In genomic region chr20:62220666-62221568, GRCh38 we compare ENCODE assay signal across 14 cellular contexts. TPM values are rescaled to one million over a fixed set of nuclear protein-coding genes. Genes with fewer than 3 reads are reported as not detected.
A peak's percentile ranks its signal among the peaks of the same experiment; 100 is the strongest.
DNase-seq lines count a peak whose midpoint lies in the region; ATAC-seq lines count a peak whose summit lies in the region.
"Had no signal": no experiment of that assay in that cellular context is flagged by ENCODE, and none has a peak within 500 bp of the region (broad histone marks: within the 10 kb centered on the region; RNA-seq: fewer than 3 reads in every experiment).

No MANE protein-coding gene starts in this region.

- peaks cover 6% of the 10 kb centered on the region for H3K4me1 Mint-ChIP-seq in stimulated activated effector memory CD8-positive, alpha-beta T cell treated with anti-CD3 and anti-CD28 coated beads, Interleukin-12 subunit alpha, Interleukin-12 subunit beta, amount 100 ng/mL, for 72 hours

- H3K27ac ChIP-seq in angular gyrus (ENCODE audit: low read depth, low read length) (peak overlapping the region; percentile 76), mesendoderm (ENCODE audit: low read depth, low read length) (no peak overlapping the region), Karpas-422 (ENCODE audit: low read length) (no peak overlapping the region)
- H3K27ac ChIP-seq: tibial artery had no signal

- H2AK5ac ChIP-seq in mesendoderm (ENCODE audit: low read length), result no peak overlapping the region

- H4K5ac ChIP-seq in mesendoderm (ENCODE audit: low read length), result no peak overlapping the region

- no peaks in the 10 kb centered on the region for H3K36me3 Mint-ChIP-seq in stimulated activated effector memory CD8-positive, alpha-beta T cell treated with anti-CD3 and anti-CD28 coated beads, Interleukin-12 subunit alpha, Interleukin-12 subunit beta, amount 100 ng/mL, for 72 hours

- H3K4me2 ChIP-seq in mesendoderm (ENCODE audit: low read length) (no peak overlapping the region), Karpas-422 (ENCODE audit: low read depth, low read length, poor library complexity, severe bottlenecking) (no peak overlapping the region)

- H3K36me3 ChIP-seq in H7 (replicated peaks; ENCODE audit: control insufficient read depth, insufficient read depth, low read length) (no peaks in the 10 kb centered on the region), mesendoderm (ENCODE audit: control insufficient read depth, insufficient read depth, low read length) (no peaks in the 10 kb centered on the region), Karpas-422 (ENCODE audit: insufficient read depth, low read length) (no peaks in the 10 kb centered on the region)
- H3K36me3 ChIP-seq: tibial artery had no signal

- DNase-seq in DMS79 treated with DMSO at 0.1 percent for 48 hours (lab: John Stamatoyannopoulos, UW), result peak; percentile 12
- DNase-seq in DMS79 (lab: John Stamatoyannopoulos, UW), result no peak
- DNase-seq in H7, result peak; percentile 88
- DNase-seq in mesendoderm, result peak; percentile 27
- no peak for DNase-seq in stimulated activated effector memory CD8-positive, alpha-beta T cell treated with anti-CD3 and anti-CD28 coated beads, Interleukin-12 subunit alpha, Interleukin-12 subunit beta, amount 100 ng/mL, for 72 hours (ENCODE audit: low spot score in 2 of 2)
- DNase-seq in Karpas-422, result no peak
- DNase-seq in NCI-H1436 (lab: John Stamatoyannopoulos, UW), result no peak
- DNase-seq: amniotic stem cell, DMS153, NCI-H1436 treated with DMSO at 0.1 percent for 48 hours, tibial artery had no signal

- H3K79me2 ChIP-seq in mesendoderm (ENCODE audit: control insufficient read depth, insufficient read depth, low read length) (no peaks in the 10 kb centered on the region), Karpas-422 (ENCODE audit: low read length) (no peaks in the 10 kb centered on the region)

- no peaks in the 10 kb centered on the region for H3K9me3 ChIP-seq in Karpas-422 (ENCODE audit: low read length)
- H3K9me3 ChIP-seq: tibial artery had no signal

- no peak overlapping the region for H3K4ac ChIP-seq in mesendoderm (ENCODE audit: low read depth, low read length)

- no peaks in the 10 kb centered on the region for H3K9me3 Mint-ChIP-seq in stimulated activated effector memory CD8-positive, alpha-beta T cell treated with anti-CD3 and anti-CD28 coated beads, Interleukin-12 subunit alpha, Interleukin-12 subunit beta, amount 100 ng/mL, for 72 hours

- no peak overlapping the region for H2AFZ ChIP-seq in Karpas-422 (ENCODE audit: low read length)

- ATAC-seq in stimulated activated effector memory CD8-positive, alpha-beta T cell treated with anti-CD3 and anti-CD28 coated beads, Interleukin-12 subunit alpha, Interleukin-12 subunit beta, amount 100 ng/mL, for 72 hours, result no peak

- H3K56ac ChIP-seq in mesendoderm (ENCODE audit: low read length), result no peak overlapping the region

- H3K9ac ChIP-seq in mesendoderm (ENCODE audit: low read length) (no peak overlapping the region), Karpas-422 (ENCODE audit: low read length) (no peak overlapping the region)

- H3K9me2 ChIP-seq in Karpas-422 (replicated peaks; ENCODE audit: insufficient read depth, low read length), result no peaks in the 10 kb centered on the region

- no peak overlapping the region for H3K18ac ChIP-seq in mesendoderm (ENCODE audit: low read length)

- WGBS in mesendoderm (ENCODE audit: extremely low coverage, insufficient coverage, low lambda C conversion rate), result no CpG with 5 or more reads among the region's 46 CpGs

- H3K27ac Mint-ChIP-seq in stimulated activated effector memory CD8-positive, alpha-beta T cell treated with anti-CD3 and anti-CD28 coated beads, Interleukin-12 subunit alpha, Interleukin-12 subunit beta, amount 100 ng/mL, for 72 hours, result no peak overlapping the region

- no peak overlapping the region for H2BK120ac ChIP-seq in mesendoderm (ENCODE audit: low read depth, low read length)

- H4K20me1 ChIP-seq in Karpas-422 (ENCODE audit: insufficient read depth, low read depth, low read length), result peaks cover 31% of the 10 kb centered on the region

- H3K4me3 Mint-ChIP-seq in stimulated activated effector memory CD8-positive, alpha-beta T cell treated with anti-CD3 and anti-CD28 coated beads, Interleukin-12 subunit alpha, Interleukin-12 subunit beta, amount 100 ng/mL, for 72 hours, result no peak overlapping the region

- H3K4me3 ChIP-seq in H7 (ENCODE audit: insufficient read depth, low read depth, low read length) (peak overlapping the region; percentile 33; the same call in 1 of the 2 replicates), mesendoderm (ENCODE audit: low read length) (no peak overlapping the region), Karpas-422 (ENCODE audit: low read length) (no peak overlapping the region)

- no peaks in the 10 kb centered on the region for H3K79me1 ChIP-seq in mesendoderm (ENCODE audit: low read length)

- peaks cover 38% of the 10 kb centered on the region for H3K27me3 ChIP-seq in H7 (ENCODE audit: control insufficient read depth, insufficient read depth, low read length)
- H3K27me3 ChIP-seq in mesendoderm (ENCODE audit: insufficient read depth, low read length, poor library complexity), result peaks cover 28% of the 10 kb centered on the region
- H3K27me3 ChIP-seq in Karpas-422 (ENCODE audit: low read length), result no peaks in the 10 kb centered on the region

- no peak overlapping the region for H3K23ac ChIP-seq in mesendoderm (ENCODE audit: low read length)

- H2BK15ac ChIP-seq in mesendoderm (replicated peaks; ENCODE audit: low read depth), result no peak overlapping the region

- H3K4me1 ChIP-seq in mesendoderm (ENCODE audit: control insufficient read depth, low read depth, low read length) (no peaks in the 10 kb centered on the region), Karpas-422 (ENCODE audit: low read length) (peaks cover 28% of the 10 kb centered on the region)

- no peak overlapping the region for H4K8ac ChIP-seq in mesendoderm (ENCODE audit: low read depth, low read length)

- H2BK5ac ChIP-seq in mesendoderm (ENCODE audit: low read length), result no peak overlapping the region

RNA-seq across cellular contexts. Expression of gene HRH3, which starts 0.8 kb away (rescaled TPM):
- total RNA-seq in H7 (2014; rRNA removed; shearing (Covaris generic)), result 0.85 and 1.9 TPM in 2 replicates
- polyA plus RNA-seq in mesendoderm (2013, experiment 1 of 2), result 0.28 TPM
- 0.35 TPM for polyA plus RNA-seq in mesendoderm (2013, experiment 2 of 2)
- total RNA-seq in Karpas-422 (2014; rRNA removed; shearing (Covaris generic); ENCODE audit: low replicate concordance), result not detected in 2 replicates
- total RNA-seq: glomerular endothelial cell, mesenteric fat pad had no signal

RNA-seq across cellular contexts. Expression of gene OSBPL2, which starts 17.4 kb away (rescaled TPM):
- 21.9 and 26.1 TPM in 2 replicates for total RNA-seq in H7 (2014; rRNA removed; shearing (Covaris generic))
- polyA plus RNA-seq in mesendoderm (2013, experiment 1 of 2), result 14.3 TPM
- polyA plus RNA-seq in mesendoderm (2013, experiment 2 of 2), result 14.3 TPM
- 19.1 and 22.6 TPM in 2 replicates for total RNA-seq in Karpas-422 (2014; rRNA removed; shearing (Covaris generic); ENCODE audit: low replicate concordance)

RNA-seq across cellular contexts. Expression of gene MTG2, which starts 38.1 kb away (rescaled TPM):
- 32.7 and 37.8 TPM in 2 replicates for total RNA-seq in H7 (2014; rRNA removed; shearing (Covaris generic))
- 19.6 TPM for polyA plus RNA-seq in mesendoderm (2013, experiment 1 of 2)
- 18.5 TPM for polyA plus RNA-seq in mesendoderm (2013, experiment 2 of 2)
- total RNA-seq in Karpas-422 (2014; rRNA removed; shearing (Covaris generic); ENCODE audit: low replicate concordance), result 20.2 and 31.5 TPM in 2 replicates

Comparison
In these comparisons a context has a peak if more than half of its experiments do, and no peak if none do; other contexts are left out.
1. DNase-seq: peak in DMS79 treated with DMSO at 0.1 percent for 48 hours (single experiment), H7 (single experiment) and mesendoderm (single experiment); none in DMS79 (single experiment), stimulated activated effector memory CD8-positive, alpha-beta T cell treated with anti-CD3 and anti-CD28 coated beads, Interleukin-12 subunit alpha, Interleukin-12 subunit beta, amount 100 ng/mL, for 72 hours (0 of 2), Karpas-422 (single experiment) and NCI-H1436 (single experiment).